20 cellular contexts compared by ENCODE assay signal in genomic region chr17:33106525-33107162, GRCh38.
"Had no signal": no experiment of that assay in that cellular context is flagged by ENCODE, and none has a peak within 500 bp of the region (broad histone marks: within the 10 kb centered on the region; RNA-seq: fewer than 3 reads in every experiment).

No MANE protein-coding gene starts in this region.

- H3K4me2 ChIP-seq: hepatocyte had no signal

- H2AFZ ChIP-seq: hepatocyte had no signal

- H3K79me2 ChIP-seq: hepatocyte had no signal

- H3K27me3 ChIP-seq: breast epithelium, hepatocyte had no signal

- H3K4me1 ChIP-seq: breast epithelium, lower lobe of right lung, tibial artery had no signal

- H3K4me3 ChIP-seq: breast epithelium, coronary artery, hepatocyte, lower lobe of right lung, tibial artery had no signal

- DNase-seq: activated CD4-positive, alpha-beta T cell treated with anti-CD3 and anti-CD28 coated beads, Interleukin-2, amount 50 U/mL, for 1 hour; activated CD4-positive, CD25-positive, alpha-beta regulatory T cell treated with anti-CD3 and anti-CD28 coated beads, Interleukin-2, amount 50 U/mL, for 72 hours; activated CD8-positive, alpha-beta memory T cell treated with anti-CD3 and anti-CD28 coated beads, Interleukin-2, amount 50 U/mL, for 4 hours; activated effector memory CD4-positive, alpha-beta T cell treated with anti-CD3 and anti-CD28 coated beads, Interleukin-2, amount 50 U/mL, for 16 hours; activated naive CD4-positive, alpha-beta T cell treated with anti-CD3 and anti-CD28 coated beads, Interleukin-2, amount 50 U/mL, for 16 hours; activated T-cell treated with anti-CD3 and anti-CD28 coated beads, Interleukin-2, amount 50 U/mL, for 48 hours; aorta; left cardiac atrium; lower lobe of right lung; nephron progenitor cell; nucleus accumbens; retina; stimulated activated CD4-positive, alpha-beta T cell treated with anti-CD3 and anti-CD28 coated beads, Interleukin-2, amount 100 ng/mL, for 24 hours; stimulated activated naive CD4-positive, alpha-beta T cell treated with Interleukin-2 at 50 U/mL for 16 hours; substantia nigra; T1000 had no signal

- H3K27ac ChIP-seq: breast epithelium, coronary artery, hepatocyte, lower lobe of right lung, tibial artery had no signal

- H3K4me1 Mint-ChIP-seq: nephron progenitor cell had no signal

- H3K27ac Mint-ChIP-seq: nephron progenitor cell had no signal

- H3K9me3 ChIP-seq: lower lobe of right lung, tibial artery had no signal

- ATAC-seq: left cardiac atrium, lower lobe of right lung had no signal

- H3K4me3 Mint-ChIP-seq: nephron progenitor cell had no signal

- H3K36me3 ChIP-seq: breast epithelium, lower lobe of right lung, tibial artery had no signal
